ENCODE assay signal across 1 cellular context in genomic region chr5:176536902-176537607, GRCh38.
TF ChIP-seq lines count a peak whose summit lies in the region.

Gene RNF44 (minus strand): TSS chr5:176537402. CDS start chr5:176532472, 4,930 bp downstream.

TF ChIP-seq in HepG2, 621 proteins besides CTCF, POLR2A, EP300 and RAD21 (continued from another document and continues in another):
- no peak for TF ChIP-seq ZNF280D (CRISPR knock-in tag; IDR thresholded peaks at IDR 0.05)
- no peak for TF ChIP-seq CCDC6 (CRISPR knock-in tag; IDR thresholded peaks at IDR 0.05)
- no peak for TF ChIP-seq ZZZ3 (CRISPR knock-in tag; IDR thresholded peaks at IDR 0.05; ENCODE audit: borderline replicate concordance)
- TF ChIP-seq ZNF891 (CRISPR knock-in tag; IDR thresholded peaks at IDR 0.05): no peak
- no peak for TF ChIP-seq ZNF724P (CRISPR knock-in tag; IDR thresholded peaks at IDR 0.05; ENCODE audit: borderline replicate concordance)
- no peak for TF ChIP-seq ZNF234 (CRISPR knock-in tag; conservative IDR thresholded peaks at IDR 0.05)
- no peak for TF ChIP-seq HMGXB3 (CRISPR knock-in tag; IDR thresholded peaks at IDR 0.05; ENCODE audit: borderline replicate concordance)
- no peak for TF ChIP-seq ZNF260 (CRISPR knock-in tag; IDR thresholded peaks at IDR 0.05; ENCODE audit: borderline replicate concordance, low read depth)
- TF ChIP-seq ZNF264 (CRISPR knock-in tag; IDR thresholded peaks at IDR 0.05): 0 out of 2 replicates have a peak, but pooled peaks have one; percentile 20
- TF ChIP-seq MIER2 (CRISPR knock-in tag; IDR thresholded peaks at IDR 0.05): no peak; the same call in 1 of the 2 replicates
- no peak for TF ChIP-seq ATF5 (CRISPR knock-in tag; IDR thresholded peaks at IDR 0.05; ENCODE audit: low read depth)
- no peak for TF ChIP-seq ZBTB40 (IDR thresholded peaks at IDR 0.05)
- TF ChIP-seq ZBTB40 (CRISPR knock-in tag; IDR thresholded peaks at IDR 0.05): no peak
- no peak for TF ChIP-seq PLSCR1 (CRISPR knock-in tag; IDR thresholded peaks at IDR 0.05; ENCODE audit: borderline replicate concordance)
- TF ChIP-seq ZNF773 (CRISPR knock-in tag; IDR thresholded peaks at IDR 0.05; ENCODE audit: borderline replicate concordance): 0 out of 2 replicates have a peak, but pooled peaks have one; percentile 11
- TF ChIP-seq HNRNPL (IDR thresholded peaks at IDR 0.05; ENCODE audit: low read depth, low read length): no peak
- TF ChIP-seq ZNF17 (CRISPR knock-in tag; IDR thresholded peaks at IDR 0.05): no peak
- TF ChIP-seq ZNF180 (CRISPR knock-in tag; IDR thresholded peaks at IDR 0.05; ENCODE audit: borderline replicate concordance, low read depth): no peak
- TF ChIP-seq ZNF639 (CRISPR knock-in tag; conservative IDR thresholded peaks at IDR 0.05): no peak
- no peak for TF ChIP-seq NFE2 (CRISPR knock-in tag; IDR thresholded peaks at IDR 0.05)
- TF ChIP-seq ZNF468 (CRISPR knock-in tag; IDR thresholded peaks at IDR 0.05): no peak
- no peak for TF ChIP-seq EHMT2 (IDR thresholded peaks at IDR 0.05; ENCODE audit: borderline replicate concordance, low read depth, low read length)
- TF ChIP-seq ELF3 (CRISPR knock-in tag; IDR thresholded peaks at IDR 0.05): no peak
- no peak for TF ChIP-seq ZNF484 (CRISPR knock-in tag; IDR thresholded peaks at IDR 0.05; ENCODE audit: borderline replicate concordance, low read depth)
- TF ChIP-seq SMC3 (IDR thresholded peaks at IDR 0.05; ENCODE audit: low read length): no peak
- TF ChIP-seq HDAC1 (CRISPR knock-in tag; IDR thresholded peaks at IDR 0.05): no peak
- TF ChIP-seq MIXL1 (CRISPR knock-in tag; IDR thresholded peaks at IDR 0.05): no peak
- TF ChIP-seq FOXA1 (IDR thresholded peaks at IDR 0.05): no peak
- peak; percentile 64 for TF ChIP-seq FOXA1 (CRISPR knock-in tag; IDR thresholded peaks at IDR 0.05)
- TF ChIP-seq MTA1 (CRISPR knock-in tag; IDR thresholded peaks at IDR 0.05; ENCODE audit: borderline replicate concordance): no peak
- peak; percentile 5; the same call in 1 of the 2 replicates for TF ChIP-seq MIER3 (CRISPR knock-in tag; IDR thresholded peaks at IDR 0.05; ENCODE audit: borderline replicate concordance)
- TF ChIP-seq PHF21A (CRISPR knock-in tag; IDR thresholded peaks at IDR 0.05): peak; percentile 34; the same call in 1 of the 2 replicates
- no peak for TF ChIP-seq NCOA5 (CRISPR knock-in tag; IDR thresholded peaks at IDR 0.05)
- no peak for TF ChIP-seq TFE3 (CRISPR knock-in tag; IDR thresholded peaks at IDR 0.05)
- TF ChIP-seq NKX3-1 (CRISPR knock-in tag; IDR thresholded peaks at IDR 0.05): no peak
- 0 out of 2 replicates have a peak, but pooled peaks have one; percentile 49 for TF ChIP-seq PHF20 (CRISPR knock-in tag; IDR thresholded peaks at IDR 0.05)
- 0 out of 2 replicates have a peak, but pooled peaks have one; percentile 15 for TF ChIP-seq IRX3 (CRISPR knock-in tag; IDR thresholded peaks at IDR 0.05; ENCODE audit: borderline replicate concordance, low read depth)
- TF ChIP-seq ZNF713 (CRISPR knock-in tag; IDR thresholded peaks at IDR 0.05): no peak
- no peak for TF ChIP-seq ZNF143 (CRISPR knock-in tag; IDR thresholded peaks at IDR 0.05)
- TF ChIP-seq ZNF75D (CRISPR knock-in tag; IDR thresholded peaks at IDR 0.05; ENCODE audit: borderline replicate concordance): no peak
- peak; percentile 42; the same call in 1 of the 2 replicates for TF ChIP-seq PPARG (CRISPR knock-in tag; conservative IDR thresholded peaks at IDR 0.05)
- TF ChIP-seq HNRNPLL (IDR thresholded peaks at IDR 0.05; ENCODE audit: low read depth, low read length, poor library complexity, severe bottlenecking): no peak
- TF ChIP-seq KLF12 (CRISPR knock-in tag; IDR thresholded peaks at IDR 0.05; ENCODE audit: borderline replicate concordance): no peak; the same call in 1 of the 2 replicates
- no peak for TF ChIP-seq ZNF274 (CRISPR knock-in tag; IDR thresholded peaks at IDR 0.05)
- no peak for TF ChIP-seq ZNF34 (CRISPR knock-in tag; IDR thresholded peaks at IDR 0.05; ENCODE audit: borderline replicate concordance)
